ENCODE assay signal across 20 cellular contexts in genomic region chr20:62942456-62942855, GRCh38. TPM values are rescaled to one million over a fixed set of nuclear protein-coding genes. Genes with fewer than 3 reads are reported as not detected.
DNase-seq lines count a peak whose midpoint lies in the region; ATAC-seq, FAIRE-seq and TF ChIP-seq lines count a peak whose summit lies in the region.
"Had no signal": no experiment of that assay in that cellular context is flagged by ENCODE, and none has a peak within 500 bp of the region (broad histone marks: within the 10 kb centered on the region; RNA-seq: fewer than 3 reads in every experiment).

No MANE protein-coding gene starts in this region.

- FAIRE-seq in endothelial cell of umbilical vein (lab: Jason Lieb, UNC): peak; percentile 15
- FAIRE-seq: D721Med, GM12891, GM18507, K562 had no signal

- no peak overlapping the region for H3K4me3 Mint-ChIP-seq in GM23338
- H3K4me3 Mint-ChIP-seq in HFFc6: no peak overlapping the region

- dilution Hi-C loops in endothelial cell of umbilical vein (cut with MboI; ENCODE audit: extremely low pct_ligation_motif_present, low sequenced_read_pairs): no loop called here

- peaks cover 33% of the 10 kb centered on the region for H3F3A ChIP-seq in GM23338 (replicated peaks; ENCODE audit: low read depth)

- 0 out of 2 replicates have a peak overlapping the region, but pooled peaks have one; percentile 27 for H3K27ac ChIP-seq in GM23338 (ENCODE audit: low read depth)
- no peak overlapping the region for H3K27ac ChIP-seq in endothelial cell of umbilical vein (ENCODE audit: insufficient read depth, low read depth, low read length)
- H3K27ac ChIP-seq: C4-2B had no signal

- TF ChIP-seq POLR2A in endothelial cell of umbilical vein (IDR thresholded peaks at IDR 0.05; ENCODE audit: low read depth, low read length): no peak

- H3K36me3 Mint-ChIP-seq in GM23338 (ENCODE audit: low read depth) (peaks cover 69% of the 10 kb centered on the region), HFFc6 (ENCODE audit: low read depth) (peaks cover 49% of the 10 kb centered on the region)

- H3K9me2 ChIP-seq in GM23338 (ENCODE audit: insufficient read depth): no peaks in the 10 kb centered on the region

- no peak for ATAC-seq in GM23338
- ATAC-seq: K562 had no signal

- H3K27me3 Mint-ChIP-seq in GM23338 (ENCODE audit: insufficient read depth, low read depth, poor library complexity) (peaks cover 1% of the 10 kb centered on the region), HFFc6 (ENCODE audit: insufficient read depth) (peaks cover under 1% of the 10 kb centered on the region)

- DNase-seq in GM23338 (ENCODE audit: low spot score) (no peak), HFFc6 (no peak), endothelial cell of umbilical vein (ENCODE audit: low read depth, low spot score) (no peak), posterior vena cava (ENCODE audit: low spot score) (peak; percentile 35), mesenteric fat pad (ENCODE audit: low spot score) (no peak), foreskin fibroblast (no peak)
- DNase-seq in activated CD4-positive, alpha-beta T cell treated with anti-CD3 and anti-CD28 coated beads, Interleukin-2, amount 50 U/mL, for 48 hours: no peak
- DNase-seq: AML-193, GOT3, NCI-H1694 treated with DMSO at 0.1 percent for 48 hours, NCI-H2227 treated with DMSO at 0.1 percent for 48 hours, NCI-H510A treated with DMSO at 0.1 percent for 48 hours, NCI-H82, RPMI8226 had no signal

- H3K79me2 ChIP-seq in GM23338 (replicated peaks; ENCODE audit: insufficient read depth) (peaks cover 95% of the 10 kb centered on the region), endothelial cell of umbilical vein (ENCODE audit: control insufficient read depth, insufficient read depth, low read length) (peaks cover 39% of the 10 kb centered on the region)

- H3K9me3 ChIP-seq in endothelial cell of umbilical vein (replicated peaks; ENCODE audit: control insufficient read depth, insufficient read depth, low read length): no peaks in the 10 kb centered on the region

- POLR2A ChIA-PET in endothelial cell of umbilical vein (lab: Charles Lee): no interaction called here

- TF ChIP-seq CTCF in GM23338 (conservative IDR thresholded peaks at IDR 0.05; ENCODE audit: low read depth in 2 of 2) (no peak), HFFc6 (IDR thresholded peaks at IDR 0.05) (no peak), endothelial cell of umbilical vein (IDR thresholded peaks at IDR 0.05; ENCODE audit: extremely low read depth in 1 of 2, insufficient read depth in 1 of 2, low read depth in 1 of 2, low read length in 2 of 2) (no peak), foreskin fibroblast (IDR thresholded peaks at IDR 0.05; ENCODE audit: low read depth, low read length) (no peak)

- H3K9ac ChIP-seq in endothelial cell of umbilical vein (replicated peaks; ENCODE audit: extremely low read depth, insufficient read depth, low read length): no peak overlapping the region

- BruUV-seq in endothelial cell of umbilical vein (replicated peaks; lab: Mats Ljungman, UMichigan): no TSS peak

- H3K9me1 ChIP-seq in endothelial cell of umbilical vein (replicated peaks; ENCODE audit: control insufficient read depth, extremely low read depth, insufficient read depth, low read length): no peaks in the 10 kb centered on the region

- H3K27ac Mint-ChIP-seq in GM23338: no peak overlapping the region
- H3K27ac Mint-ChIP-seq in HFFc6: peak overlapping the region; percentile 10; the same call in 1 of the 2 replicates

- H3K36me3 ChIP-seq in GM23338 (ENCODE audit: insufficient read depth) (peaks cover 42% of the 10 kb centered on the region), endothelial cell of umbilical vein (ENCODE audit: control insufficient read depth in 2 of 2, extremely low read depth in 1 of 2, insufficient read depth in 2 of 2, low read length in 2 of 2) (peaks cover 8 to 33% of the 10 kb centered on the region in 2 experiments)

- H3K4me2 ChIP-seq in GM23338 (no peak overlapping the region), endothelial cell of umbilical vein (ENCODE audit: insufficient read depth, low read length) (no peak overlapping the region)

- H4K20me1 ChIP-seq in GM23338 (replicated peaks; ENCODE audit: insufficient read depth): peaks cover 63% of the 10 kb centered on the region
- no peaks in the 10 kb centered on the region for H4K20me1 ChIP-seq in endothelial cell of umbilical vein (replicated peaks; ENCODE audit: control insufficient read depth, extremely low read depth, insufficient read depth, low read length)

- H3K4me3 ChIP-seq in GM23338 (no peak overlapping the region), endothelial cell of umbilical vein (replicated peaks in 1 of 3; ENCODE audit: insufficient read depth in 1 of 3, low read depth in 1 of 3, low read length in 3 of 3) (no peak overlapping the region), foreskin fibroblast (ENCODE audit: low read depth in 1 of 2, low read length in 2 of 2) (no peak overlapping the region)
- H3K4me3 ChIP-seq: K562 had no signal

- H3K27me3 ChIP-seq in GM23338 (ENCODE audit: insufficient read depth) (no peaks in the 10 kb centered on the region), endothelial cell of umbilical vein (ENCODE audit: control insufficient read depth in 2 of 2, insufficient read depth in 2 of 2, low read length in 2 of 2) (no peaks in the 10 kb centered on the region)

- intact Hi-C loops in endothelial cell of umbilical vein (cut with micrococcal nuclease) (no loop called here), posterior vena cava (cut with DNase I) (loop anchor here in 1 of 2 donors (5.0 kb wide), 1 partner anchor 35 kb away; no protein-coding TSS in a partner anchor)

- H3K4me1 ChIP-seq in GM23338 (ENCODE audit: insufficient read depth): peaks cover 19% of the 10 kb centered on the region
- H3K4me1 ChIP-seq in endothelial cell of umbilical vein (ENCODE audit: control insufficient read depth, extremely low read depth, insufficient read depth, low read length): peaks cover 6% of the 10 kb centered on the region

- H2AFZ ChIP-seq in GM23338: no peak overlapping the region
- no peak overlapping the region for H2AFZ ChIP-seq in endothelial cell of umbilical vein (ENCODE audit: low read depth, low read length)

- no peaks in the 10 kb centered on the region for H3K9me3 Mint-ChIP-seq in GM23338
- H3K9me3 Mint-ChIP-seq in HFFc6: no peaks in the 10 kb centered on the region

- peaks cover 17% of the 10 kb centered on the region for H3K4me1 Mint-ChIP-seq in GM23338
- peaks cover 27% of the 10 kb centered on the region for H3K4me1 Mint-ChIP-seq in HFFc6 (ENCODE audit: low read depth)

- CTCF ChIA-PET in endothelial cell of umbilical vein (lab: Charles Lee): no interaction called here

TF ChIP-seq in GM23338, 12 proteins besides CTCF, POLR2A, EP300 and RAD21 (continues in another document):
- no peak for TF ChIP-seq ZNF114 (CRISPR knock-in tag; IDR thresholded peaks at IDR 0.05)
- no peak for TF ChIP-seq NANOG (IDR thresholded peaks at IDR 0.05; ENCODE audit: borderline replicate concordance)

RNA-seq across cellular contexts. Expression of gene GID8, which starts 4.5 kb away (rescaled TPM):
- 102 and 106 TPM in 2 replicates for total RNA-seq in GM23338 (2014; rRNA removed; shearing (Covaris generic))
- polyA plus RNA-seq in GM23338 (2016; fragmentation: Nextera tagmentation; extraction: Ambion mirVana): 41.7 and 41.8 TPM in 2 replicates
- total RNA-seq in HFFc6 (2021; fragmentation: NEBNext Ultra II Directional; extraction: Animal tissue kit (Norgen Biotek cat#: 25700)): 10 to 100 TPM; 19.1 to 26.9 (median 22.6) TPM
- 31.4 and 34.6 TPM in 2 replicates for total RNA-seq in endothelial cell of umbilical vein
- 20.6 and 25.3 TPM in 2 replicates for polyA plus RNA-seq in endothelial cell of umbilical vein
- polyA plus RNA-seq in endothelial cell of umbilical vein (2011; cell fraction: cytosol; rRNA removed): 25.6 and 27.1 TPM in 2 replicates
- 18.7 and 21.7 TPM in 2 replicates for polyA plus RNA-seq in endothelial cell of umbilical vein (2011; cell fraction: nucleus; rRNA removed)
- polyA plus RNA-seq in endothelial cell of umbilical vein (2012): 28.2 and 28.9 TPM in 2 replicates
- 29.6 and 31.1 TPM in 2 replicates for polyA minus RNA-seq in endothelial cell of umbilical vein
- 13.2 TPM for polyA minus RNA-seq in endothelial cell of umbilical vein (2011; cell fraction: cytosol; rRNA and poly(A)+ RNA removed)
- polyA minus RNA-seq in endothelial cell of umbilical vein (2011; cell fraction: nucleus; rRNA and poly(A)+ RNA removed): 12.6 and 13.0 TPM in 2 replicates
- total RNA-seq in posterior vena cava: 10 to 100 TPM; 14.9 to 20.0 TPM
- 22.6 TPM for total RNA-seq in mesenteric fat pad

RNA-seq across cellular contexts. Expression of gene SLC17A9, which starts 10.1 kb away (rescaled TPM):
- 24.2 and 32.0 TPM in 2 replicates for total RNA-seq in GM23338 (2014; rRNA removed; shearing (Covaris generic))
- 36.1 and 39.3 TPM in 2 replicates for polyA plus RNA-seq in GM23338 (2016; fragmentation: Nextera tagmentation; extraction: Ambion mirVana)
- 10 to 100 TPM; 32.8 to 47.0 (median 35.7) TPM for total RNA-seq in HFFc6 (2021; fragmentation: NEBNext Ultra II Directional; extraction: Animal tissue kit (Norgen Biotek cat#: 25700))
- 44.5 and 49.4 TPM in 2 replicates for total RNA-seq in endothelial cell of umbilical vein
- polyA plus RNA-seq in endothelial cell of umbilical vein: 38.2 and 48.3 TPM in 2 replicates
- polyA plus RNA-seq in endothelial cell of umbilical vein (2011; cell fraction: cytosol; rRNA removed): 9.6 and 15.4 TPM in 2 replicates
- polyA plus RNA-seq in endothelial cell of umbilical vein (2011; cell fraction: nucleus; rRNA removed): 182 and 237 TPM in 2 replicates
- 22.2 and 38.9 TPM in 2 replicates for polyA plus RNA-seq in endothelial cell of umbilical vein (2012)
- 10.8 and 19.6 TPM in 2 replicates for polyA minus RNA-seq in endothelial cell of umbilical vein
- not detected for polyA minus RNA-seq in endothelial cell of umbilical vein (2011; cell fraction: cytosol; rRNA and poly(A)+ RNA removed)
- 26.9 and 30.8 TPM in 2 replicates for polyA minus RNA-seq in endothelial cell of umbilical vein (2011; cell fraction: nucleus; rRNA and poly(A)+ RNA removed)
- 10 to 100 TPM in 1 of 2 donors, 1 to 10 TPM in 1; 9.9 to 16.3 TPM for total RNA-seq in posterior vena cava
- 12.7 TPM for total RNA-seq in mesenteric fat pad
- total RNA-seq: SK-MEL-5 had no signal

RNA-seq across cellular contexts. Expression of gene DIDO1, which starts 16.2 kb away (rescaled TPM):
- total RNA-seq in GM23338 (2014; rRNA removed; shearing (Covaris generic)): 147 and 162 TPM in 2 replicates
- polyA plus RNA-seq in GM23338 (2016; fragmentation: Nextera tagmentation; extraction: Ambion mirVana) (61.5 and 72.4 TPM in 2 replicates), endothelial cell of umbilical vein (20.7 and 22.1 TPM in 2 replicates)
- 10 to 100 TPM; 31.9 to 36.1 (median 34.8) TPM for total RNA-seq in HFFc6 (2021; fragmentation: NEBNext Ultra II Directional; extraction: Animal tissue kit (Norgen Biotek cat#: 25700))
- total RNA-seq in endothelial cell of umbilical vein (46.6 and 51.2 TPM in 2 replicates), posterior vena cava (10 to 100 TPM; 38.5 to 44.1 TPM), mesenteric fat pad (39.0 TPM)
- polyA plus RNA-seq in endothelial cell of umbilical vein (2011; cell fraction: cytosol; rRNA removed): 14.2 and 14.6 TPM in 2 replicates
- 82.8 and 101 TPM in 2 replicates for polyA plus RNA-seq in endothelial cell of umbilical vein (2011; cell fraction: nucleus; rRNA removed)
- polyA plus RNA-seq in endothelial cell of umbilical vein (2012): 22.4 and 23.8 TPM in 2 replicates
- 42.9 and 45.1 TPM in 2 replicates for polyA minus RNA-seq in endothelial cell of umbilical vein
- polyA minus RNA-seq in endothelial cell of umbilical vein (2011; cell fraction: cytosol; rRNA and poly(A)+ RNA removed): 12.6 TPM
- 61.9 and 66.0 TPM in 2 replicates for polyA minus RNA-seq in endothelial cell of umbilical vein (2011; cell fraction: nucleus; rRNA and poly(A)+ RNA removed)
